ENCODE assay signal across 8 cellular contexts in the genomic region with DNA sequence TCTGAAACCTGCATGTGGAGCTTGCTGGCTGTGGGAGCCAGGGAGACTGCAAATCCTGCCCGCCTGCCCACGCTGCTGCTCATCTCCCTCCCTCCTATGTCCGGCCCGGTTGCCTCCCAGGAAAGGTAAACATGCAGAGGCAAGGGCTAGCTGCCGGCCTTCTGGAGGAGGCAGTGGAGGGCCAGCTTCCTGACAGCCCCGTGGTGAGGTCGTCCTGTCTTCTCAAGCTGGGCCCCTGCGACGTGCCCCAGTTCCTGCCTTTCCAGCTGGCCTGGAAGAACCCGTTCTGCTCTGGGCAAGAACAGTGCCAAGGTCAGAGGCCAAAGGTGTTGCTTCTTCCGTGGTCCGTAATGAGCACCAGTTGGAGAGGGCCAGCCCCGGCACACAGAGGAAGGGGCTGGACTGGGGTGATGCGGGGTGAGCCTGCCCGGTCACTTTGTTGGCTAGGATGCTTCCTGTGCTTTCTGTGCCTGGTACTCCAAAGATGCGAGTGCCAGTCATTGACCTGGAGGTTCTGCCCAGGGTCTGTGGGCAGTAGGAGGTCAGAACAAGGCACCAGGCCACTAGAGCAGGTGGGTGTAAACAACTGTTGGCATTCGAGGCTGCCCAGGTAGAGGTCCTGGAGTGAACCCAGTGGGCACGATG. TPM values are rescaled to one million over a fixed set of nuclear protein-coding genes. Genes with fewer than 3 reads are reported as not detected.
DNase-seq lines count a peak whose midpoint lies in the region; ATAC-seq and TF ChIP-seq lines count a peak whose summit lies in the region.

No MANE protein-coding gene starts in this region.

- H3K9ac ChIP-seq in GM23248, result peak overlapping the region; percentile 62
- peak overlapping the region; percentile 65 for H3K9ac ChIP-seq in iPS-20b (ENCODE audit: low read depth, low read length)

- WGBS in GM23248 (ENCODE audit: low coverage in 1 of 2, low lambda C conversion rate in 2 of 2, missing lambda C conversion rate in 2 of 2), 2 experiments, result 84 to 89% methylated on average over 18 of the region's 18 CpGs

- H3K4me3 Mint-ChIP-seq in activated CD8-positive, alpha-beta T cell treated with anti-CD3 and anti-CD28 coated beads for 36 hours, result no peak overlapping the region

- no peaks in the 10 kb centered on the region for H3K9me3 ChIP-seq in GM23248 (ENCODE audit: low read depth)
- no peaks in the 10 kb centered on the region for H3K9me3 ChIP-seq in iPS-20b (ENCODE audit: insufficient read depth, low read depth, low read length)
- H3K9me3 ChIP-seq in gastrocnemius medialis, result no peaks in the 10 kb centered on the region

- H3K4me1 Mint-ChIP-seq in activated CD8-positive, alpha-beta T cell treated with anti-CD3 and anti-CD28 coated beads for 36 hours (ENCODE audit: low read depth), result no peaks in the 10 kb centered on the region

- TF ChIP-seq POLR2A in gastrocnemius medialis (IDR thresholded peaks at IDR 0.05), result no peak

- H3K4me1 ChIP-seq in GM23248 (ENCODE audit: insufficient read depth) (peaks cover 18% of the 10 kb centered on the region), iPS-20b (ENCODE audit: insufficient read depth, low read length) (peaks cover 22% of the 10 kb centered on the region), gastrocnemius medialis (peaks cover 65 to 83% of the 10 kb centered on the region in 2 donors)

- H3K36me3 ChIP-seq in GM23248 (ENCODE audit: low read depth) (no peaks in the 10 kb centered on the region), iPS-20b (ENCODE audit: insufficient read depth, low read depth, low read length) (no peaks in the 10 kb centered on the region; the same call in 1 of the 2 replicates), gastrocnemius medialis (no peaks in the 10 kb centered on the region)

- H3K4me3 ChIP-seq in GM23248 (no peak overlapping the region; the same call in 1 of the 2 replicates), iPS-20b (ENCODE audit: low read length) (peak overlapping the region; percentile 37; the same call in 1 of the 2 replicates), gastrocnemius medialis (peak overlapping the region in 1 of 4 donors; percentile 15)

- H3K27ac Mint-ChIP-seq in activated CD8-positive, alpha-beta T cell treated with anti-CD3 and anti-CD28 coated beads for 36 hours, result no peak overlapping the region

- DNase-seq in GM23248 (no peak), gastrocnemius medialis (no peak), HPDE6-E6E7 (ENCODE audit: extremely low spot score) (no peak)
- DNase-seq in activated CD8-positive, alpha-beta T cell treated with anti-CD3 and anti-CD28 coated beads for 36 hours, result no peak

- CTCF ChIA-PET in activated CD8-positive, alpha-beta T cell treated with anti-CD3 and anti-CD28 coated beads for 36 hours (lab: Charles Lee), result interaction anchor here (1.1 kb wide), 1 partner anchor 72 kb away, joined by 3 read pairs; no protein-coding TSS in a partner anchor

- no peaks in the 10 kb centered on the region for H3K9me2 ChIP-seq in GM23248 (ENCODE audit: insufficient read depth)

- no peak overlapping the region for H3K4me2 ChIP-seq in GM23248 (ENCODE audit: unreplicated experiment)

- no peaks in the 10 kb centered on the region for H3K9me3 Mint-ChIP-seq in activated CD8-positive, alpha-beta T cell treated with anti-CD3 and anti-CD28 coated beads for 36 hours

- POLR2A ChIA-PET in activated CD8-positive, alpha-beta T cell treated with anti-CD3 and anti-CD28 coated beads for 36 hours (lab: Charles Lee), result interaction anchor here (0.9 to 1.5 kb wide), 2 partner anchors 12 to 70 kb away, joined by 3 to 4 read pairs; no protein-coding TSS in a partner anchor

- peaks cover 7% of the 10 kb centered on the region for H3F3A ChIP-seq in GM23248 (ENCODE audit: insufficient read depth)

- intact Hi-C loops in gastrocnemius medialis (cut with DNase I; ENCODE audit: low total_unique reads), result loop anchor here (1.0 kb wide), 1 partner anchor 13 kb away; no protein-coding TSS in a partner anchor
- intact Hi-C loops in activated CD8-positive, alpha-beta T cell treated with anti-CD3 and anti-CD28 coated beads for 36 hours (cut with micrococcal nuclease), result no loop called here

- no peaks in the 10 kb centered on the region for H3K27me3 ChIP-seq in GM23248 (replicated peaks; ENCODE audit: insufficient read depth)
- 0 out of 2 replicates have a peak, but pooled peaks cover 3% of the 10 kb centered on the region for H3K27me3 ChIP-seq in iPS-20b (ENCODE audit: insufficient read depth, low read length)
- no peaks in the 10 kb centered on the region for H3K27me3 ChIP-seq in gastrocnemius medialis

- H3K27me3 Mint-ChIP-seq in activated CD8-positive, alpha-beta T cell treated with anti-CD3 and anti-CD28 coated beads for 36 hours, result no peaks in the 10 kb centered on the region

- H3K27ac ChIP-seq in GM23248 (peak overlapping the region; percentile 56), iPS-20b (ENCODE audit: low read length) (peak overlapping the region; percentile 92), gastrocnemius medialis (peak overlapping the region; percentile 92 to 99 (median 96))

- H2AFZ ChIP-seq in GM23248, result no peak overlapping the region

- no peak for TF ChIP-seq CTCF in gastrocnemius medialis (IDR thresholded peaks at IDR 0.05 in 4 of 5, conservative IDR thresholded peaks at IDR 0.05 in 1 of 5)
- no peak for TF ChIP-seq CTCF in activated CD8-positive, alpha-beta T cell treated with anti-CD3 and anti-CD28 coated beads for 36 hours (IDR thresholded peaks at IDR 0.05)

- ATAC-seq in SK-N-SH treated with all-trans-retinoic acid at 6 μM for 48 hours (peak; percentile 20), gastrocnemius medialis (no peak), GM21576 (IDR thresholded peaks at IDR 0.05; ENCODE audit: unreplicated experiment) (no peak), GM18502 (IDR thresholded peaks at IDR 0.05; ENCODE audit: poor library complexity, unreplicated experiment) (no peak)
- no peak for ATAC-seq in activated CD8-positive, alpha-beta T cell treated with anti-CD3 and anti-CD28 coated beads for 36 hours

- no peaks in the 10 kb centered on the region for H3K79me2 ChIP-seq in GM23248 (ENCODE audit: insufficient read depth)

- H3K36me3 Mint-ChIP-seq in activated CD8-positive, alpha-beta T cell treated with anti-CD3 and anti-CD28 coated beads for 36 hours (ENCODE audit: low read depth), result peaks cover 13% of the 10 kb centered on the region

- no peaks in the 10 kb centered on the region for H4K20me1 ChIP-seq in GM23248 (ENCODE audit: insufficient read depth)

- in situ Hi-C loops in GM23248 (cut with MboI), result no loop called here
- in situ Hi-C loops in gastrocnemius medialis (cut with MboI; ENCODE audit: low sequenced_read_pairs in 4 of 4), result no loop called here

TF ChIP-seq in SK-N-SH treated with all-trans-retinoic acid at 6 μM for 48 hours, 23 proteins besides CTCF, POLR2A, EP300 and RAD21 (continues in another document):
- no peak for TF ChIP-seq OSR1 (CRISPR knock-in tag; IDR thresholded peaks at IDR 0.05)
- TF ChIP-seq TCF4 (CRISPR knock-in tag; IDR thresholded peaks at IDR 0.05; ENCODE audit: borderline replicate concordance), result no peak
- no peak for TF ChIP-seq CSDC2 (CRISPR knock-in tag; IDR thresholded peaks at IDR 0.05)
- no peak for TF ChIP-seq ZFP30 (CRISPR knock-in tag; IDR thresholded peaks at IDR 0.05)
- TF ChIP-seq, protein P1, sequence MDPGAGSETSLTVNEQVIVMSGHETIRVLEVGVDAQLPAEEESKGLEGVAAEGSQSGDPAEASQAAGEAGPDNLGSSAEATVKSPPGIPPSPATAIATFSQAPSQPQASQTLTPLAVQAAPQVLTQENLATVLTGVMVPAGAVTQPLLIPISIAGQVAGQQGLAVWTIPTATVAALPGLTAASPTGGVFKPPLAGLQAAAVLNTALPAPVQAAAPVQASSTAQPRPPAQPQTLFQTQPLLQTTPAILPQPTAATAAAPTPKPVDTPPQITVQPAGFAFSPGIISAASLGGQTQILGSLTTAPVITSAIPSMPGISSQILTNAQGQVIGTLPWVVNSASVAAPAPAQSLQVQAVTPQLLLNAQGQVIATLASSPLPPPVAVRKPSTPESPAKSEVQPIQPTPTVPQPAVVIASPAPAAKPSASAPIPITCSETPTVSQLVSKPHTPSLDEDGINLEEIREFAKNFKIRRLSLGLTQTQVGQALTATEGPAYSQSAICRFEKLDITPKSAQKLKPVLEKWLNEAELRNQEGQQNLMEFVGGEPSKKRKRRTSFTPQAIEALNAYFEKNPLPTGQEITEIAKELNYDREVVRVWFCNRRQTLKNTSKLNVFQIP (CRISPR knock-in tag; IDR thresholded peaks at IDR 0.05; ENCODE audit: borderline replicate concordance, low read depth), result no peak
- no peak for TF ChIP-seq ESRRG (CRISPR knock-in tag; IDR thresholded peaks at IDR 0.05)
- no peak for TF ChIP-seq ZNF8 (CRISPR knock-in tag; IDR thresholded peaks at IDR 0.05)
- TF ChIP-seq, protein P2, sequence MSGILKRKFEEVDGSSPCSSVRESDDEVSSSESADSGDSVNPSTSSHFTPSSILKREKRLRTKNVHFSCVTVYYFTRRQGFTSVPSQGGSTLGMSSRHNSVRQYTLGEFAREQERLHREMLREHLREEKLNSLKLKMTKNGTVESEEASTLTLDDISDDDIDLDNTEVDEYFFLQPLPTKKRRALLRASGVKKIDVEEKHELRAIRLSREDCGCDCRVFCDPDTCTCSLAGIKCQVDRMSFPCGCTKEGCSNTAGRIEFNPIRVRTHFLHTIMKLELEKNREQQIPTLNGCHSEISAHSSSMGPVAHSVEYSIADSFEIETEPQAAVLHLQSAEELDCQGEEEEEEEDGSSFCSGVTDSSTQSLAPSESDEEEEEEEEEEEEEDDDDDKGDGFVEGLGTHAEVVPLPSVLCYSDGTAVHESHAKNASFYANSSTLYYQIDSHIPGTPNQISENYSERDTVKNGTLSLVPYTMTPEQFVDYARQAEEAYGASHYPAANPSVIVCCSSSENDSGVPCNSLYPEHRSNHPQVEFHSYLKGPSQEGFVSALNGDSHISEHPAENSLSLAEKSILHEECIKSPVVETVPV (CRISPR knock-in tag; IDR thresholded peaks at IDR 0.05), result no peak

RNA-seq across cellular contexts. Expression of a gene that starts 25.3 kb away (rescaled TPM):
- total RNA-seq in GM23248 (2014; rRNA removed; shearing (Covaris generic)), result 9.0 and 11.6 TPM in 2 replicates
- polyA plus RNA-seq in GM23248 (2016; fragmentation: Nextera tagmentation; extraction: Ambion mirVana), result 15.9 and 17.6 TPM in 2 replicates
- total RNA-seq in gastrocnemius medialis, result 10 to 100 TPM; 21.4 to 27.0 (median 25.4) TPM
- 10 to 100 TPM; 29.9 to 33.5 TPM for total RNA-seq in activated CD8-positive, alpha-beta T cell treated with anti-CD3 and anti-CD28 coated beads for 36 hours
